2 cellular contexts compared by ENCODE assay signal in the genomic region with DNA sequence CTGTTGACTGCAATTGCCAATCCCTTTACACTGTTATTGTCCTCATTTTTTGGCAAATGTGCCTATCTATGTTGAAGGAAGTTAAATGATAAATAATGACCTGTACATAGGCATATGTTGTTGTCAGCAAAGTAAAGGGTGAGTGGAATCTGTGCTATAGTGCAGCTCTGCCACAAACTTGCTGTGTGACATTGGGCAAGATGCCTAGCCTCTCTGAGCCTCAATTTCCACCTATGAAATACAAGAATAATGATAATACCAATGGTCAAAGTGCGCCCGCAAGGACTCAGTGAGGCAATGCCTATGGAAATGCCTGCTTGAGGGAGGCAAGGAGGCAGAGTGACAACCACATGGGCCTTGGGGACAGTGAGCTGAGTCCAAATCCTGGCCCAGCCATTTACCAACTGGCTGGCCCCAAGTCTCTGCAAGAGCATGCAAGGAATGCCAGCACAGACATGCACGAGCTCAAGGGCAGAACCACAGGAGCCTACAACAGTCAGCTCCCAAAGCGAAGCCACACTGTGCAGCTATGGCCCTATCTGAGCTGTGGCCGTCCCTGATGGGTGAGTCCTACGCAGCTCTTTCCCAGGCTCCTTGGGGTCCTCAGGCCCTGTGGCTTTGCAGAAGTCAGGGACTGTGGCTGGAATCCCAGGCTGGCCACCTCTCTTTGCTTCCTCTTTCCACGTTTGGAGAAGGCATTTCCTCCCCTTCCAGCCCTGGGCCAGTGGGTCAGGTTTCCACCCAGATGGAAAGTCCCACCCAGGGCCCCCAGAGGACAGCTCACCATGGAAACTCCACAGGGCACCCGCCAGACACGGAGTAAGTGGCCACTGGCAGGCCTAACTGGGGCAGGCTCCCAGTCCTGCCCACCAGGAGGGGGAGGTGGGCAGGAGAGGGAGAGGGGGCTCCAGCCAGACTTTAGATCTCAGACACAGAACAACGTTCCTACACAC.
TF ChIP-seq lines count a peak whose summit lies in the region.

No MANE protein-coding gene starts in this region.

TF ChIP-seq in HepG2, 621 proteins besides CTCF, POLR2A, EP300 and RAD21:
- TF ChIP-seq ZNF768 (CRISPR knock-in tag; IDR thresholded peaks at IDR 0.05) (peak; percentile 58; the same call in 1 of the 2 replicates), ZNF124 (CRISPR knock-in tag; IDR thresholded peaks at IDR 0.05) (no peak), ZNF546 (CRISPR knock-in tag; conservative IDR thresholded peaks at IDR 0.05) (no peak), ZNF572 (CRISPR knock-in tag; IDR thresholded peaks at IDR 0.05) (no peak), ZMYM2 (CRISPR knock-in tag; IDR thresholded peaks at IDR 0.05) (no peak), ADNP (CRISPR knock-in tag; IDR thresholded peaks at IDR 0.05) (no peak), FOXC1 (CRISPR knock-in tag; IDR thresholded peaks at IDR 0.05; ENCODE audit: borderline replicate concordance) (no peak), HOXA9 (CRISPR knock-in tag; IDR thresholded peaks at IDR 0.05; ENCODE audit: borderline replicate concordance) (no peak)
- TF ChIP-seq, protein P1, sequence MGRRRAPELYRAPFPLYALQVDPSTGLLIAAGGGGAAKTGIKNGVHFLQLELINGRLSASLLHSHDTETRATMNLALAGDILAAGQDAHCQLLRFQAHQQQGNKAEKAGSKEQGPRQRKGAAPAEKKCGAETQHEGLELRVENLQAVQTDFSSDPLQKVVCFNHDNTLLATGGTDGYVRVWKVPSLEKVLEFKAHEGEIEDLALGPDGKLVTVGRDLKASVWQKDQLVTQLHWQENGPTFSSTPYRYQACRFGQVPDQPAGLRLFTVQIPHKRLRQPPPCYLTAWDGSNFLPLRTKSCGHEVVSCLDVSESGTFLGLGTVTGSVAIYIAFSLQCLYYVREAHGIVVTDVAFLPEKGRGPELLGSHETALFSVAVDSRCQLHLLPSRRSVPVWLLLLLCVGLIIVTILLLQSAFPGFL (CRISPR knock-in tag; IDR thresholded peaks at IDR 0.05), result no peak

TF ChIP-seq in H1, 55 proteins besides CTCF, POLR2A, EP300 and RAD21:
- TF ChIP-seq, protein P2, sequence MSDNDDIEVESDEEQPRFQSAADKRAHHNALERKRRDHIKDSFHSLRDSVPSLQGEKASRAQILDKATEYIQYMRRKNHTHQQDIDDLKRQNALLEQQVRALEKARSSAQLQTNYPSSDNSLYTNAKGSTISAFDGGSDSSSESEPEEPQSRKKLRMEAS (IDR thresholded peaks at IDR 0.05), result no peak
- TF ChIP-seq FOSL1 (IDR thresholded peaks at IDR 0.05; ENCODE audit: insufficient read depth, low read depth, low read length) (no peak), TAF7 (optimal IDR thresholded peaks at IDR 0.05; ENCODE audit: borderline replicate concordance, low read depth, low read length) (no peak), JUND (IDR thresholded peaks at IDR 0.05; ENCODE audit: low read length) (no peak), PHF8 (conservative IDR thresholded peaks at IDR 0.05; ENCODE audit: low read depth, low read length) (no peak), KDM5A (IDR thresholded peaks at IDR 0.05; ENCODE audit: low read length) (no peak), TAF1 (IDR thresholded peaks at IDR 0.05; ENCODE audit: low read depth, low read length) (no peak), TBP (IDR thresholded peaks at IDR 0.05; ENCODE audit: low read depth, low read length) (no peak), KDM1A (IDR thresholded peaks at IDR 0.05; ENCODE audit: borderline replicate concordance, low read length) (peak; percentile 95), HDAC2 (IDR thresholded peaks at IDR 0.05; ENCODE audit: borderline replicate concordance in 1 of 2, low read depth in 2 of 2, low read length in 2 of 2) (peak in 1 of 2 experiments; percentile 49; a peak in 1 of 4 replicates), SIN3A (conservative IDR thresholded peaks at IDR 0.05 in 1 of 2, IDR thresholded peaks at IDR 0.05 in 1 of 2; ENCODE audit: low read depth in 1 of 2, low read length in 2 of 2) (no peak)
TF ChIP-seq in H1: peak in this region for 2.
